Comparison of ENCODE assay signal across 1 cellular context in the genomic region with DNA sequence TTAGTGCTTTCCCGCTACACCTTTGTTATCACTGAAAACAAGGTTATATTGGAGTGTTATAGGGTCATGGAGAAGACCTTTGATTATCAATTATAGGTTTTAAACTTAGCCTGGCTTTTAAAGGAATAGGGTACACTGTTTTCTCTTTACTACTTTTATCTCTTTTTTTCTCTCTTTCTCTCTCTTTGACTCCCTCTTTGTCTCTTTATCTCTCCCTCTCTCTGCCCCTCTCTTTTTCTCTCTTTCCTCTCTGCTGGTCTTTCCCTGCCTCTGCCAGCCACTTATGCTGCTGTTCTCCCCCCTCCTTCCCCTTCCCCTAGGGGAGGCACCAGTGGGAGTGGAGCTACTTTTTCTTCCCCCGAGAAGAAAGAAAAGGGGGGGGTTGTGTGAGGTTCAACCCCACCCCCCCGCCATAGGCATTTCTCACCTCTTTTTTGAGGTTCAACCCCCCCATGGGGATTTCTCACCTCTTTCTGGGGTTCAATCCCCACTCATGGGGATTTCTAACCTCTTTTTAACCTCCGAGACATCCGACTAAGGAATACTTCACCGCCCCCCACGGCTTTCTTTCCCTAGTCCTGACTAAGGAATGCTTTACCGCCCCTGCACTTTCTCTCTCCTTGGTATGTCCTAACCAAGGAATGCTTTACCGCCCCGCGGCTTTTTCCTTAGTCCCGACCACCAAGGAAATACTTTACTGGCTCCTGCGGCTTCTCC.
TF ChIP-seq lines count a peak whose summit lies in the region.

No MANE protein-coding gene starts in this region.

TF ChIP-seq in HepG2, 621 proteins besides CTCF, POLR2A, EP300 and RAD21:
- TF ChIP-seq ZNF644 (CRISPR knock-in tag; IDR thresholded peaks at IDR 0.05; ENCODE audit: low read depth) = no peak
- TF ChIP-seq, protein P1, sequence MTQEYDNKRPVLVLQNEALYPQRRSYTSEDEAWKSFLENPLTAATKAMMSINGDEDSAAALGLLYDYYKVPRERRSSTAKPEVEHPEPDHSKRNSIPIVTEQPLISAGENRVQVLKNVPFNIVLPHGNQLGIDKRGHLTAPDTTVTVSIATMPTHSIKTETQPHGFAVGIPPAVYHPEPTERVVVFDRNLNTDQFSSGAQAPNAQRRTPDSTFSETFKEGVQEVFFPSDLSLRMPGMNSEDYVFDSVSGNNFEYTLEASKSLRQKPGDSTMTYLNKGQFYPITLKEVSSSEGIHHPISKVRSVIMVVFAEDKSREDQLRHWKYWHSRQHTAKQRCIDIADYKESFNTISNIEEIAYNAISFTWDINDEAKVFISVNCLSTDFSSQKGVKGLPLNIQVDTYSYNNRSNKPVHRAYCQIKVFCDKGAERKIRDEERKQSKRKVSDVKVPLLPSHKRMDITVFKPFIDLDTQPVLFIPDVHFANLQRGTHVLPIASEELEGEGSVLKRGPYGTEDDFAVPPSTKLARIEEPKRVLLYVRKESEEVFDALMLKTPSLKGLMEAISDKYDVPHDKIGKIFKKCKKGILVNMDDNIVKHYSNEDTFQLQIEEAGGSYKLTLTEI (CRISPR knock-in tag; conservative IDR thresholded peaks at IDR 0.05) = no peak
- TF ChIP-seq, protein P2, sequence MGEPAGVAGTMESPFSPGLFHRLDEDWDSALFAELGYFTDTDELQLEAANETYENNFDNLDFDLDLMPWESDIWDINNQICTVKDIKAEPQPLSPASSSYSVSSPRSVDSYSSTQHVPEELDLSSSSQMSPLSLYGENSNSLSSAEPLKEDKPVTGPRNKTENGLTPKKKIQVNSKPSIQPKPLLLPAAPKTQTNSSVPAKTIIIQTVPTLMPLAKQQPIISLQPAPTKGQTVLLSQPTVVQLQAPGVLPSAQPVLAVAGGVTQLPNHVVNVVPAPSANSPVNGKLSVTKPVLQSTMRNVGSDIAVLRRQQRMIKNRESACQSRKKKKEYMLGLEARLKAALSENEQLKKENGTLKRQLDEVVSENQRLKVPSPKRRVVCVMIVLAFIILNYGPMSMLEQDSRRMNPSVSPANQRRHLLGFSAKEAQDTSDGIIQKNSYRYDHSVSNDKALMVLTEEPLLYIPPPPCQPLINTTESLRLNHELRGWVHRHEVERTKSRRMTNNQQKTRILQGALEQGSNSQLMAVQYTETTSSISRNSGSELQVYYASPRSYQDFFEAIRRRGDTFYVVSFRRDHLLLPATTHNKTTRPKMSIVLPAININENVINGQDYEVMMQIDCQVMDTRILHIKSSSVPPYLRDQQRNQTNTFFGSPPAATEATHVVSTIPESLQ (CRISPR knock-in tag; conservative IDR thresholded peaks at IDR 0.05) = no peak
- no peak for TF ChIP-seq GABPB1 (CRISPR knock-in tag; IDR thresholded peaks at IDR 0.05)
- TF ChIP-seq ZMYM3 (CRISPR knock-in tag; IDR thresholded peaks at IDR 0.05) = no peak
- no peak for TF ChIP-seq ASH2L (IDR thresholded peaks at IDR 0.05; ENCODE audit: insufficient read length, low read depth, low read length)
- no peak for TF ChIP-seq MED8 (CRISPR knock-in tag; IDR thresholded peaks at IDR 0.05; ENCODE audit: insufficient replicate concordance)
- TF ChIP-seq, protein P3, sequence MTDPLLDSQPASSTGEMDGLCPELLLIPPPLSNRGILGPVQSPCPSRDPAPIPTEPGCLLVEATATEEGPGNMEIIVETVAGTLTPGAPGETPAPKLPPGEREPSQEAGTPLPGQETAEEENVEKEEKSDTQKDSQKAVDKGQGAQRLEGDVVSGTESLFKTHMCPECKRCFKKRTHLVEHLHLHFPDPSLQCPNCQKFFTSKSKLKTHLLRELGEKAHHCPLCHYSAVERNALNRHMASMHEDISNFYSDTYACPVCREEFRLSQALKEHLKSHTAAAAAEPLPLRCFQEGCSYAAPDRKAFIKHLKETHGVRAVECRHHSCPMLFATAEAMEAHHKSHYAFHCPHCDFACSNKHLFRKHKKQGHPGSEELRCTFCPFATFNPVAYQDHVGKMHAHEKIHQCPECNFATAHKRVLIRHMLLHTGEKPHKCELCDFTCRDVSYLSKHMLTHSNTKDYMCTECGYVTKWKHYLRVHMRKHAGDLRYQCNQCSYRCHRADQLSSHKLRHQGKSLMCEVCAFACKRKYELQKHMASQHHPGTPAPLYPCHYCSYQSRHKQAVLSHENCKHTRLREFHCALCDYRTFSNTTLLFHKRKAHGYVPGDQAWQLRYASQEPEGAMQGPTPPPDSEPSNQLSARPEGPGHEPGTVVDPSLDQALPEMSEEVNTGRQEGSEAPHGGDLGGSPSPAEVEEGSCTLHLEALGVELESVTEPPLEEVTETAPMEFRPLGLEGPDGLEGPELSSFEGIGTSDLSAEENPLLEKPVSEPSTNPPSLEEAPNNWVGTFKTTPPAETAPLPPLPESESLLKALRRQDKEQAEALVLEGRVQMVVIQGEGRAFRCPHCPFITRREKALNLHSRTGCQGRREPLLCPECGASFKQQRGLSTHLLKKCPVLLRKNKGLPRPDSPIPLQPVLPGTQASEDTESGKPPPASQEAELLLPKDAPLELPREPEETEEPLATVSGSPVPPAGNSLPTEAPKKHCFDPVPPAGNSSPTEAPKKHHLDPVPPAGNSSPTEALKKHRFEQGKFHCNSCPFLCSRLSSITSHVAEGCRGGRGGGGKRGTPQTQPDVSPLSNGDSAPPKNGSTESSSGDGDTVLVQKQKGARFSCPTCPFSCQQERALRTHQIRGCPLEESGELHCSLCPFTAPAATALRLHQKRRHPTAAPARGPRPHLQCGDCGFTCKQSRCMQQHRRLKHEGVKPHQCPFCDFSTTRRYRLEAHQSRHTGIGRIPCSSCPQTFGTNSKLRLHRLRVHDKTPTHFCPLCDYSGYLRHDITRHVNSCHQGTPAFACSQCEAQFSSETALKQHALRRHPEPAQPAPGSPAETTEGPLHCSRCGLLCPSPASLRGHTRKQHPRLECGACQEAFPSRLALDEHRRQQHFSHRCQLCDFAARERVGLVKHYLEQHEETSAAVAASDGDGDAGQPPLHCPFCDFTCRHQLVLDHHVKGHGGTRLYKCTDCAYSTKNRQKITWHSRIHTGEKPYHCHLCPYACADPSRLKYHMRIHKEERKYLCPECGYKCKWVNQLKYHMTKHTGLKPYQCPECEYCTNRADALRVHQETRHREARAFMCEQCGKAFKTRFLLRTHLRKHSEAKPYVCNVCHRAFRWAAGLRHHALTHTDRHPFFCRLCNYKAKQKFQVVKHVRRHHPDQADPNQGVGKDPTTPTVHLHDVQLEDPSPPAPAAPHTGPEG (CRISPR knock-in tag; IDR thresholded peaks at IDR 0.05) = no peak
- TF ChIP-seq GATAD1 (CRISPR knock-in tag; IDR thresholded peaks at IDR 0.05) = no peak
- TF ChIP-seq RBAK (CRISPR knock-in tag; IDR thresholded peaks at IDR 0.05) = no peak
- no peak for TF ChIP-seq ZNF879 (CRISPR knock-in tag; IDR thresholded peaks at IDR 0.05)
- TF ChIP-seq SKI (IDR thresholded peaks at IDR 0.05; ENCODE audit: partially characterized antibody) = no peak
- no peak for TF ChIP-seq HNRNPLL (IDR thresholded peaks at IDR 0.05; ENCODE audit: low read depth, low read length, poor library complexity, severe bottlenecking)
- no peak for TF ChIP-seq ZNF354B (CRISPR knock-in tag; IDR thresholded peaks at IDR 0.05)
